In the genomic region with DNA sequence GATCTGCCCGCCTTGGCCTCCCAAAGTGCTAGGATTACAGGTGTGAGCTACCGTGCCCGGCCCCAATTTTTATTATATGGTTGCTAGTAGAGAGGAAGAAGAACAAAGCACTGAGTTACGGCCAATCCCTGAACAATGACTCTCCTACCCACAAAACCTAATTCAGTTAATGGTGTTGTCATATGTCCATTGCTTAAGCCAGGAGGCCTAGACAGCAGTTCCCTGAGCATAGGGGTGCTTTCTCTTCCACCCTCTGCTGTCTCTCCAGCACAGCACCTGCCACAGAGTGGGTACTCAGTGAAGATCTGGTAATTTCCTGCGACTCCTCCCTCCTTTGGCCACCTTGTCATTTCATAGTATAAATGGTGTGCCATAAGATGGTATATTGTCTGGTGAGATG, we compare ENCODE assay signal across 22 cellular contexts. TPM values are rescaled to one million over a fixed set of nuclear protein-coding genes. Genes with fewer than 3 reads are reported as not detected.
DNase-seq lines count a peak whose midpoint lies in the region; ATAC-seq and TF ChIP-seq lines count a peak whose summit lies in the region.
"Had no signal": no experiment of that assay in that cellular context is flagged by ENCODE, and none has a peak within 500 bp of the region (broad histone marks: within the 10 kb centered on the region; RNA-seq: fewer than 3 reads in every experiment).

No MANE protein-coding gene starts in this region.

- no peaks in the 10 kb centered on the region for H3K4me1 Mint-ChIP-seq in endothelial cell (ENCODE audit: unreplicated experiment)
- H3K4me1 Mint-ChIP-seq in stimulated activated effector memory CD8-positive, alpha-beta T cell treated with anti-CD3 and anti-CD28 coated beads, Interleukin-12 subunit alpha, Interleukin-12 subunit beta, amount 100 ng/mL, for 72 hours: peaks cover 17% of the 10 kb centered on the region

- peak overlapping the region; percentile 62 for H3K4me3 Mint-ChIP-seq in endothelial cell (ENCODE audit: unreplicated experiment)
- H3K4me3 Mint-ChIP-seq in stimulated activated effector memory CD8-positive, alpha-beta T cell treated with anti-CD3 and anti-CD28 coated beads, Interleukin-12 subunit alpha, Interleukin-12 subunit beta, amount 100 ng/mL, for 72 hours: no peak overlapping the region
- H3K4me3 Mint-ChIP-seq: CD4-positive, alpha-beta memory T cell had no signal

- in situ Hi-C loops in GM13976 (cut with MboI; ENCODE audit: low sequenced_read_pairs, unreplicated experiment): no loop called here

- H3K27ac Mint-ChIP-seq in endothelial cell (ENCODE audit: unreplicated experiment): no peak overlapping the region
- peak overlapping the region; percentile 21 for H3K27ac Mint-ChIP-seq in stimulated activated effector memory CD8-positive, alpha-beta T cell treated with anti-CD3 and anti-CD28 coated beads, Interleukin-12 subunit alpha, Interleukin-12 subunit beta, amount 100 ng/mL, for 72 hours

- peaks cover 44% of the 10 kb centered on the region for H3K36me3 Mint-ChIP-seq in endothelial cell (ENCODE audit: low read depth, unreplicated experiment)
- peaks cover 100% of the 10 kb centered on the region for H3K36me3 Mint-ChIP-seq in stimulated activated effector memory CD8-positive, alpha-beta T cell treated with anti-CD3 and anti-CD28 coated beads, Interleukin-12 subunit alpha, Interleukin-12 subunit beta, amount 100 ng/mL, for 72 hours

- no peaks in the 10 kb centered on the region for H3K9me3 Mint-ChIP-seq in endothelial cell (ENCODE audit: unreplicated experiment)
- H3K9me3 Mint-ChIP-seq in stimulated activated effector memory CD8-positive, alpha-beta T cell treated with anti-CD3 and anti-CD28 coated beads, Interleukin-12 subunit alpha, Interleukin-12 subunit beta, amount 100 ng/mL, for 72 hours: no peaks in the 10 kb centered on the region

- TF ChIP-seq CTCF in endothelial cell (IDR thresholded peaks at IDR 0.05; ENCODE audit: unreplicated experiment) (no peak), GM13976 (IDR thresholded peaks at IDR 0.05; ENCODE audit: borderline replicate concordance, control extremely low read depth, extremely low read depth, insufficient read depth, missing control alignments) (no peak)

- H3K27me3 Mint-ChIP-seq in endothelial cell (ENCODE audit: unreplicated experiment): peaks cover 3% of the 10 kb centered on the region
- H3K27me3 Mint-ChIP-seq: CD4-positive, alpha-beta memory T cell had no signal

- DNase-seq in SKM-1 treated with dmso at 0.1 percent for 144 hours (lab: John Stamatoyannopoulos, UW; ENCODE audit: unreplicated experiment): peak; percentile 38
- DNase-seq in SKM-1 (lab: John Stamatoyannopoulos, UW; ENCODE audit: unreplicated experiment): no peak
- peak; percentile 91 for DNase-seq in NOMO-1 treated with DMSO at 0.1 percent for 48 hours (lab: John Stamatoyannopoulos, UW; ENCODE audit: unreplicated experiment)
- DNase-seq in endothelial cell (ENCODE audit: low spot score): no peak
- DNase-seq in stimulated activated effector memory CD8-positive, alpha-beta T cell treated with anti-CD3 and anti-CD28 coated beads, Interleukin-12 subunit alpha, Interleukin-12 subunit beta, amount 100 ng/mL, for 72 hours (ENCODE audit: low spot score in 2 of 2): no peak
- no peak for DNase-seq in GM13976 (ENCODE audit: low spot score)
- no peak for DNase-seq in stimulated activated CD4-positive, alpha-beta T cell treated with anti-CD3 and anti-CD28 coated beads, Interleukin-2, amount 100 ng/mL, for 24 hours
- DNase-seq: CD4-positive, alpha-beta memory T cell; DMS153; GDM1; GOT3; Kasumi-1; MM.1S; NCI-H1417; NCI-H187 treated with DMSO at 0.1 percent for 48 hours; NCI-H2227 treated with DMSO at 0.1 percent for 48 hours; NCI-H510A treated with DMSO at 0.1 percent for 48 hours; NCI-H774 had no signal

- no peak for ATAC-seq in stimulated activated effector memory CD8-positive, alpha-beta T cell treated with anti-CD3 and anti-CD28 coated beads, Interleukin-12 subunit alpha, Interleukin-12 subunit beta, amount 100 ng/mL, for 72 hours
- no peak for ATAC-seq in HG03521 (IDR thresholded peaks at IDR 0.05; ENCODE audit: unreplicated experiment)
- ATAC-seq: Panc1 had no signal

RNA-seq across cellular contexts. Expression of a gene that starts 21.4 kb away (rescaled TPM):
- total RNA-seq in endothelial cell (ENCODE audit: unreplicated experiment): 1.0 TPM
- total RNA-seq: Daoy, SK-MEL-5 had no signal

RNA-seq across cellular contexts. Expression of a gene that starts 34.3 kb away (rescaled TPM):
- total RNA-seq in endothelial cell (ENCODE audit: unreplicated experiment): 163 TPM

RNA-seq across cellular contexts. Expression of a gene that starts 39.7 kb away (rescaled TPM):
- 30.0 TPM for total RNA-seq in endothelial cell (ENCODE audit: unreplicated experiment)

RNA-seq across cellular contexts. Expression of a gene that starts 48.4 kb away (rescaled TPM):
- 82.2 TPM for total RNA-seq in endothelial cell (ENCODE audit: unreplicated experiment)

Comparison
In these comparisons a context has a peak if more than half of its experiments do, and no peak if none do; other contexts are left out.
1. DNase-seq: peak in SKM-1 treated with dmso at 0.1 percent for 144 hours (single experiment) and NOMO-1 treated with DMSO at 0.1 percent for 48 hours (single experiment); none in SKM-1 (single experiment), endothelial cell (single experiment), stimulated activated effector memory CD8-positive, alpha-beta T cell treated with anti-CD3 and anti-CD28 coated beads, Interleukin-12 subunit alpha, Interleukin-12 subunit beta, amount 100 ng/mL, for 72 hours (0 of 2), GM13976 (single experiment) and stimulated activated CD4-positive, alpha-beta T cell treated with anti-CD3 and anti-CD28 coated beads, Interleukin-2, amount 100 ng/mL, for 24 hours (0 of 2).